26 cellular contexts compared by ENCODE assay signal in the genomic region with DNA sequence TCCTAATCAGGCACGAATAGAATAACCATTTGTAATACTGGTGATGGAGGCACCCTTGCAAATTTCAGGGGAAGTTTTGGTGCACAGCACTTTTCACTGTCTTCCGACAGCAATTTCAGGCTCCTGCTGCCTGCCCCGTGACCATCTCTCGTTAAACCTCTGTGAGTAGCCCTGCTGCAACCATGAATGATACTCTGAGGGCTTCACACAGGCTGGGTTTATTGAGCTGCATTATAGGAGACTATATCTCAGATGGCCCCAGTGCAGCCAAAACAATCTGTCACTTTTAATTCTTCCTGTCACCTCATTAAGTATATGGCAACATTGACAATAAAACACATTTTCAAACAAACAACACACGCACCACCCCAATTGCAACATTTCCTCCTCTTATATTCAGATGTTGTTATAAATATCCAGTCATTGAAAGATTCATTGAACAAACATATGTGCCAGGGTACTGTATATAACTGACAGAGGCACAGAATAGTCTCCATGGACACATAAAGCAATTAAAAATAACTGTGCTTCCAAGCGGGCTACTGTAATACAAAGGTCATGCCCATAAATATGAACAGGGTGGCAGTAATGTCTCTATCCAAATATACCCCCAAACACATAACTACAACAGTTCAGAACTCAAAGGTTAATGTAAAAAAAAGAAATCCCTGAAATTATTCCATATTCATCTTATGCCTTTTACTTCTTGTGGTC.
DNase-seq lines count a peak whose midpoint lies in the region; ATAC-seq and TF ChIP-seq lines count a peak whose summit lies in the region.
"Had no signal": no experiment of that assay in that cellular context is flagged by ENCODE, and none has a peak within 500 bp of the region (broad histone marks: within the 10 kb centered on the region; RNA-seq: fewer than 3 reads in every experiment).

No MANE protein-coding gene starts in this region.

- H3K4me1 ChIP-seq in right atrium auricular region (no peaks in the 10 kb centered on the region), spleen (no peaks in the 10 kb centered on the region)
- H3K4me1 ChIP-seq: BE2C, SJCRH30 had no signal

- TF ChIP-seq CTCF in right atrium auricular region (IDR thresholded peaks at IDR 0.05) (no peak), spleen (IDR thresholded peaks at IDR 0.05 in 8 of 11, conservative IDR thresholded peaks at IDR 0.05 in 3 of 11) (no peak)

- no peak overlapping the region for H3K4me3 Mint-ChIP-seq in activated T-cell treated with anti-CD3 and anti-CD28 coated beads, Interleukin-2, amount 50 U/mL, for 72 hours
- H3K4me3 Mint-ChIP-seq: CD14-positive monocyte; CD8-positive, alpha-beta memory T cell; H9 had no signal

- H3K27ac ChIP-seq in right atrium auricular region, result no peak overlapping the region
- H3K27ac ChIP-seq in spleen, result no peak overlapping the region
- H3K27ac ChIP-seq: GM23248, SJCRH30 had no signal

- no peak for TF ChIP-seq POLR2A in spleen (IDR thresholded peaks at IDR 0.05)

- no peaks in the 10 kb centered on the region for H3K27me3 Mint-ChIP-seq in activated T-cell treated with anti-CD3 and anti-CD28 coated beads, Interleukin-2, amount 50 U/mL, for 72 hours (ENCODE audit: low read depth)
- H3K27me3 Mint-ChIP-seq: CD8-positive, alpha-beta memory T cell had no signal

- no peak overlapping the region for H3K27ac Mint-ChIP-seq in activated T-cell treated with anti-CD3 and anti-CD28 coated beads, Interleukin-2, amount 50 U/mL, for 72 hours
- H3K27ac Mint-ChIP-seq: CD14-positive monocyte; CD8-positive, alpha-beta memory T cell; H9 had no signal

- no peaks in the 10 kb centered on the region for H3K4me1 Mint-ChIP-seq in activated T-cell treated with anti-CD3 and anti-CD28 coated beads, Interleukin-2, amount 50 U/mL, for 72 hours (ENCODE audit: low read depth)
- H3K4me1 Mint-ChIP-seq: CD14-positive monocyte; CD8-positive, alpha-beta memory T cell had no signal

- WGBS in spleen, 5 donors, result 68 to 82% (median 78%) methylated on average over 6 of the region's 6 CpGs

- H3K9me3 Mint-ChIP-seq in activated T-cell treated with anti-CD3 and anti-CD28 coated beads, Interleukin-2, amount 50 U/mL, for 72 hours, result peaks cover 5 to 9% of the 10 kb centered on the region in 2 donors

- H3K9me3 ChIP-seq in right atrium auricular region (no peaks in the 10 kb centered on the region), spleen (peaks cover 0 to 5% (median 0%) of the 10 kb centered on the region in 8 donors)
- H3K9me3 ChIP-seq: BE2C, SJCRH30 had no signal

- H3K36me3 Mint-ChIP-seq in activated T-cell treated with anti-CD3 and anti-CD28 coated beads, Interleukin-2, amount 50 U/mL, for 72 hours (ENCODE audit: insufficient read depth in 2 of 2), result no peaks in the 10 kb centered on the region
- H3K36me3 Mint-ChIP-seq: CD14-positive monocyte; CD8-positive, alpha-beta memory T cell had no signal

- DNase-seq in NCI-H1417 (lab: John Stamatoyannopoulos, UW) (peak in 2 of 3 experiments; percentile 14 to 60), NCI-H1417 treated with DMSO at 0.1 percent for 48 hours (lab: John Stamatoyannopoulos, UW) (no peak), left ventricle myocardium superior (no peak), right atrium auricular region (ENCODE audit: low spot score) (no peak), left colon (no peak), NCI-H2196 (lab: John Stamatoyannopoulos, UW; ENCODE audit: unreplicated experiment) (no peak), spleen (no peak)
- no peak for DNase-seq in activated T-cell treated with anti-CD3 and anti-CD28 coated beads, Interleukin-2, amount 50 U/mL, for 72 hours
- DNase-seq: 8988T; ACHN; BE2C; Calu3; CD8-positive, alpha-beta memory T cell; GM23248; H9; Kasumi-1; NCI-H1092 treated with DMSO at 0.1 percent for 48 hours; NCI-H146; NCI-H2029; NCI-H2171; NCI-H345; NCI-H510A treated with DMSO at 0.1 percent for 48 hours; NCI-H82; SJCRH30 had no signal

- H3K27me3 ChIP-seq in right atrium auricular region (no peaks in the 10 kb centered on the region), spleen (replicated peaks in 1 of 7) (no peaks in the 10 kb centered on the region)
- H3K27me3 ChIP-seq: BE2C, SJCRH30 had no signal

- no peaks in the 10 kb centered on the region for H3K36me3 ChIP-seq in right atrium auricular region
- no peaks in the 10 kb centered on the region for H3K36me3 ChIP-seq in spleen
- H3K36me3 ChIP-seq: BE2C, SJCRH30 had no signal

- ATAC-seq in left ventricle myocardium superior (peak; percentile 81), left colon (peak; percentile 89)
- no peak for ATAC-seq in activated T-cell treated with anti-CD3 and anti-CD28 coated beads, Interleukin-2, amount 50 U/mL, for 72 hours (replicated peaks in 1 of 2)
- ATAC-seq: K562 had no signal

- intact Hi-C loops in left ventricle myocardium superior (cut with micrococcal nuclease) (no loop called here), left colon (cut with DNase I, micrococcal nuclease) (no loop called here), spleen (cut with DNase I; ENCODE audit: low total_unique reads) (no loop called here)

- H3K4me3 ChIP-seq in right atrium auricular region, result no peak overlapping the region
- no peak overlapping the region for H3K4me3 ChIP-seq in spleen
- H3K4me3 ChIP-seq: GM23248, K562, SJCRH30 had no signal

Comparison
In these comparisons a context has a peak if more than half of its experiments do, and no peak if none do; other contexts are left out.
1. DNase-seq: peak in NCI-H1417 (2 of 3); none in NCI-H1417 treated with DMSO at 0.1 percent for 48 hours (single experiment), left ventricle myocardium superior (single experiment), right atrium auricular region (single experiment), left colon (0 of 2), NCI-H2196 (single experiment), activated T-cell treated with anti-CD3 and anti-CD28 coated beads, Interleukin-2, amount 50 U/mL, for 72 hours (0 of 2) and spleen (single experiment).
2. ATAC-seq: peak in left ventricle myocardium superior (single experiment) and left colon (single experiment); none in activated T-cell treated with anti-CD3 and anti-CD28 coated beads, Interleukin-2, amount 50 U/mL, for 72 hours (0 of 2).